ENCODE assay signal across 8 cellular contexts in genomic region chr20:9617062-9617461, GRCh38.
A peak's percentile ranks its signal among the peaks of the same experiment; 100 is the strongest.
DNase-seq lines count a peak whose midpoint lies in the region; ATAC-seq and TF ChIP-seq lines count a peak whose summit lies in the region.

No MANE protein-coding gene starts in this region.

- H3K27me3 Mint-ChIP-seq in nephron (ENCODE audit: low read depth), result no peaks in the 10 kb centered on the region

- TF ChIP-seq CTCF in nephron (IDR thresholded peaks at IDR 0.05; ENCODE audit: unreplicated experiment in 3 of 3), result peak; percentile 84 to 89 (median 86)

- no peaks in the 10 kb centered on the region for H3K36me3 Mint-ChIP-seq in nephron (ENCODE audit: low read depth)

- no peaks in the 10 kb centered on the region for H3K4me1 Mint-ChIP-seq in nephron

- H3K4me3 Mint-ChIP-seq in nephron, result no peak overlapping the region

- DNase-seq in A172 (ENCODE audit: low spot score) (peak; percentile 56), HuH-7 (ENCODE audit: low spot score) (peak; percentile 55), NOMO-1 (lab: John Stamatoyannopoulos, UW; ENCODE audit: unreplicated experiment in 2 of 2) (peak; percentile 20 to 59), superior temporal gyrus (ENCODE audit: extremely low spot score) (peak; percentile 92)
- peak; percentile 6 for DNase-seq in activated CD8-positive, alpha-beta memory T cell treated with anti-CD3 and anti-CD28 coated beads, Interleukin-2, amount 50 U/mL, for 24 hours (ENCODE audit: extremely low read depth)

- H3K27ac Mint-ChIP-seq in nephron, result no peak overlapping the region

- peaks cover 6% of the 10 kb centered on the region for H3K9me3 Mint-ChIP-seq in nephron

- peak; percentile 45 for ATAC-seq in GM18498 (IDR thresholded peaks at IDR 0.05; ENCODE audit: unreplicated experiment)
- peak; percentile 70 for ATAC-seq in esophagus mucosa

Comparison
In these comparisons a context has a peak if more than half of its experiments do, and no peak if none do; other contexts are left out.
1. Peak in every context shown above with its lines: DNase-seq and ATAC-seq.
2. DNase-seq: peak in every context shown above with its lines; median percentile 92 in superior temporal gyrus; 56 in A172; 55 in HuH-7; 40 in NOMO-1; 6 in activated CD8-positive, alpha-beta memory T cell treated with anti-CD3 and anti-CD28 coated beads, Interleukin-2, amount 50 U/mL, for 24 hours.